In the genomic region with DNA sequence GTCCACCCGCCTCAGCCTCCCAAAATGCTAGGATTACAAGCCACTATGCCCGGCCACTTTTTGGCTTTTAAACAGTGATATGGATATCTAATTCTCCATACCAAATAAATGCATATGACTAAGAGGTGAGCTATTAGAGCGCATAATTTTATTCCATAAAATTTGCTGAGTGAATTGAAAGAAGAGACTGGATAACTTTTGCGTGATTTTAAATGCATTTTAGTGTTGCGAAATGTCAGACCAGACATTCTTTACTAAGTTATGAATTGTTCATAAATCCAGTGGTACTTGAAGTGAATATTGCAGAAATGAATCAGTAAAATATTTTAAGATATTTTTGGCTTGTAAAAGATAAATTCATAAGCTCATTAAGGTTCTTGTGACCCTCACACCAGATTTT, we compare ENCODE assay signal across 23 cellular contexts. TPM values are rescaled to one million over a fixed set of nuclear protein-coding genes. Genes with fewer than 3 reads are reported as not detected.
"Had no signal": no experiment of that assay in that cellular context is flagged by ENCODE, and none has a peak within 500 bp of the region (broad histone marks: within the 10 kb centered on the region; RNA-seq: fewer than 3 reads in every experiment).

No MANE protein-coding gene starts in this region.

- H3K4me3 ChIP-seq: skin epidermis, tibial artery had no signal

- H3K27ac ChIP-seq: foreskin keratinocyte, neutrophil, skin epidermis, tibial artery had no signal

- H3K9me3 ChIP-seq: neutrophil, tibial artery had no signal

- ATAC-seq: activated naive CD8-positive, alpha-beta T cell treated with anti-CD3 and anti-CD28 coated beads, Interleukin-2, amount 50 U/mL, for 24 hours; activated T-helper 17 cell treated with anti-CD3 and anti-CD28 coated beads, Interleukin-2, amount 50 U/mL, for 72 hours; foreskin keratinocyte; left ventricle myocardium superior; natural killer cell; stimulated activated naive B cell treated with anti-CD40 and anti-IgM and Interleukin-4, amounts not matched to agents 10 μg/mL and 1 μg/mL and 100 μg/mL, for 72 hours had no signal

- DNase-seq: activated naive CD4-positive, alpha-beta T cell treated with anti-CD3 and anti-CD28 coated beads for 36 hours; activated naive CD8-positive, alpha-beta T cell treated with anti-CD3 and anti-CD28 coated beads, Interleukin-2, amount 50 U/mL, for 24 hours; foreskin keratinocyte; glutamatergic neuron; hypothalamus; left ventricle myocardium superior; mesenchymal stem cell; natural killer cell; posterior cingulate gyrus; retina; stimulated activated CD4-positive, alpha-beta T cell treated with anti-CD3 and anti-CD28 coated beads, Interleukin-15, amount 100 ng/mL, for 24 hours; stimulated activated CD4-positive, alpha-beta T cell treated with anti-CD3 and anti-CD28 coated beads, Interleukin-4, amount 100 ng/mL, for 1 hour; stimulated activated naive B cell treated with anti-CD40 and anti-IgM and Interleukin-4, amounts not matched to agents 10 μg/mL and 1 μg/mL and 100 μg/mL, for 72 hours; T-helper 9 cell; tibial artery had no signal

- H3K27me3 ChIP-seq: foreskin keratinocyte, neutrophil, tibial artery had no signal

RNA-seq across cellular contexts. Expression of gene FAM186A, which starts 57.5 kb away (rescaled TPM):
- total RNA-seq: activated CD8-positive, alpha-beta memory T cell treated with anti-CD3 and anti-CD28 coated beads for 36 hours; activated naive CD4-positive, alpha-beta T cell treated with anti-CD3 and anti-CD28 coated beads for 36 hours; activated T-helper 17 cell treated with anti-CD3 and anti-CD28 coated beads, Interleukin-2, amount 50 U/mL, for 72 hours; cardiac septum; foreskin keratinocyte; kidney epithelial cell; left ventricle myocardium superior; mucosa of gallbladder; natural killer cell; subcutaneous adipose tissue had no signal
